In the genomic region with DNA sequence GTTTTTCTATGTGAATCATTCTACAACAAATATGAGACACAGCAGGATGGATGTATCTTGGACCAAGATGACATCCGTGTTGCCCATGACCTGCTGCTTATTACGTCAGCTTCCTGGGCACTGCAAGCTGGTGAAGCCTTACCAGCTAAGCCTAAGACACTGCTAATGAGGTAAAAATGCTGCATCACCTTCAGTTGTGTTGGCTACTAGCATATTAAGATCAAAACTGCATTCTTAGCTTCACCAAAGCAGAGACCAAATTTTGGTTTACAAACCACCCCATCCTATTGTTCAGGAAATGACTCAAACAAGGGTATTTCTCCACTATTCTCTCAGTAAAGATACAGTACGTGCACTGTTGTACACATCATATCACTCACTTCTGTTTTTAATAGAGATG, we compare ENCODE assay signal across 8 cellular contexts. TPM values are rescaled to one million over a fixed set of nuclear protein-coding genes. Genes with fewer than 3 reads are reported as not detected.
DNase-seq lines count a peak whose midpoint lies in the region; ATAC-seq, FAIRE-seq and TF ChIP-seq lines count a peak whose summit lies in the region.

No MANE protein-coding gene starts in this region.

- H3K4me1 ChIP-seq in tibial artery = peaks cover 0 to 14% (median 9%) of the 10 kb centered on the region in 4 donors

- no peaks in the 10 kb centered on the region for H3K9me3 ChIP-seq in tibial artery

- ATAC-seq in GM18499 (IDR thresholded peaks at IDR 0.05; ENCODE audit: insufficient read depth, unreplicated experiment) (peak; percentile 89), HG02588 (IDR thresholded peaks at IDR 0.05; ENCODE audit: unreplicated experiment) (peak; percentile 83)

- no peak overlapping the region for H3K27ac ChIP-seq in tibial artery

- FAIRE-seq in bronchial epithelial cell (lab: Jason Lieb, UNC) = no peak

- intact Hi-C loops in tibial artery (cut with DNase I; ENCODE audit: low total_unique reads) = no loop called here

- H3K27me3 ChIP-seq in bronchial epithelial cell (ENCODE audit: control insufficient read depth, insufficient read depth, low read length) (no peaks in the 10 kb centered on the region), tibial artery (no peaks in the 10 kb centered on the region)

- H3K36me3 ChIP-seq in bronchial epithelial cell (ENCODE audit: control insufficient read depth, insufficient read depth, low read length) = no peaks in the 10 kb centered on the region
- no peaks in the 10 kb centered on the region for H3K36me3 ChIP-seq in tibial artery

- TF ChIP-seq CTCF in bronchial epithelial cell (IDR thresholded peaks at IDR 0.05; ENCODE audit: insufficient read depth, low read length, severe bottlenecking) = no peak
- no peak for TF ChIP-seq CTCF in tibial artery (IDR thresholded peaks at IDR 0.05)

- no peak overlapping the region for H3K4me3 ChIP-seq in bronchial epithelial cell (ENCODE audit: low read depth, low read length)
- H3K4me3 ChIP-seq in tibial artery = no peak overlapping the region

- DNase-seq in NCI-H446 treated with DMSO at 0.1 percent for 48 hours (lab: John Stamatoyannopoulos, UW) (peak; percentile 33), bronchial epithelial cell (ENCODE audit: low read depth) (peak; percentile 71), NCI-H510A (lab: John Stamatoyannopoulos, UW) (no peak), cerebellar nuclear complex (lab: John Stamatoyannopoulos, UW) (no peak), NCI-H1436 treated with DMSO at 0.1 percent for 48 hours (lab: John Stamatoyannopoulos, UW) (no peak), tibial artery (no peak)

RNA-seq across cellular contexts. Expression of a gene that starts 50.3 kb away (rescaled TPM):
- total RNA-seq in bronchial epithelial cell = 0.79 and 3.3 TPM in 2 replicates

Comparison
In these comparisons a context has a peak if more than half of its experiments do, and no peak if none do; other contexts are left out.
1. DNase-seq: peak in NCI-H446 treated with DMSO at 0.1 percent for 48 hours (single experiment) and bronchial epithelial cell (single experiment); none in NCI-H510A (single experiment), cerebellar nuclear complex (0 of 2), NCI-H1436 treated with DMSO at 0.1 percent for 48 hours (single experiment) and tibial artery (0 of 2).